8 cellular contexts compared by ENCODE assay signal in the genomic region with DNA sequence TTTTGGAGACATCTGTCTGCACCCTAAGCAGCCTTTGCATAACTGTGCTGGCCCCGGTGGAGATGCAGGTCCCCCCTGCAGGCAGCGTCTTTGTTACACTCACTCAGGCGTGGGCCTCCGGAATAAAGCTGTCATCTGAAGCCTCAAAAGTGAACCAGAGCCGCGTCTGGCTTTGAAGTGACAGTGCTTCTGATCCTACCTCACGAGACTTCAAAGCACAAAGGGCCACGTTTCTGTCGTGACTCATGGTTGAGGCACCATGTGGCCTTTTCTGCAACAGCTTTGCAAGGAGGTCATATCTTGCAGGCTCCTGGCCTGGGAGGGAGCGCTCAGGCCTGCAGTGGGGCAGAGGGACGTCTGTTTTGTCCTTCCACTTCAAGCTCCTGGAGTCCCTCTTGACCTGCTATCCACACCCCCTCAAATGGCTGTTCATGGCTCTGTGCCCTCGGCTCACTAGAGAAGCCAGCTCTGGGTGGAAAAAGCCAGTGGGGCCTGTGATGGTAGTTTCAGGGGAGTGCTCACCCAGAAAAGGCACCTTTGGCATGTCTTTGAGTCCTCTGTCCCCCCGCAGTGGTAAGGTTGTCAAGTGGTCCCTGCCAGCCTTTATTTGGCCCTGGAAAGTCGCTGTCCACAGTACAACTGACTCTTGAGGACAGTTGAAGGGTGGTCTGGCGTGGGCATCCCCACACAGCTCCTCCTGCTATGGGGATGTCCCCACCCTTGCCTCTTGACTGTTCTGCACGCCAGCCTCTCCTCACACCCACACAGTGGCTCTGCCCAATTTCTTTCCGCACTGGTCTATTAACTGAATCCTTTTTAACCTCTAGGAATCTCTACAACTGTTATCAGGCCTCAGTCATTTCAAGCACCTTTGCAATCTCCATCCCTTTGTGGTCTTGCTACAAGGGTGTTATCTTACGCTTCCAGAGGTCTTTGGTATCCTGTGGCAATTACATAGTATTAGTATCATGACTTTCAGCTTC. TPM values are rescaled to one million over a fixed set of nuclear protein-coding genes. Genes with fewer than 3 reads are reported as not detected.
DNase-seq lines count a peak whose midpoint lies in the region; ATAC-seq lines count a peak whose summit lies in the region.

No MANE protein-coding gene starts in this region.

- peak; percentile 96 for DNase-seq in SW480 (ENCODE audit: low spot score)
- DNase-seq in activated T-helper 1 cell treated with anti-CD3 and anti-CD28 coated beads, Interleukin-12 subunit alpha, Interleukin-12 subunit beta, Interleukin-2, Interleukin-4 antibody, amounts not matched to agents 30 ng/mL and 10 ng/mL and 1 ng/mL, durations not matched to agents 14 hours and 24 hours and 36 hours (ENCODE audit: low spot score) = peak; percentile 37
- peak; percentile 75 for DNase-seq in mesenteric fat pad (ENCODE audit: low spot score)
- peak; percentile 91 for DNase-seq in stimulated activated naive CD4-positive, alpha-beta T cell treated with Interleukin-2 at 50 U/mL for 16 hours (lab: John Stamatoyannopoulos, UW)
- DNase-seq in H4 (ENCODE audit: low spot score) = no peak
- DNase-seq in OCI-M1 (lab: John Stamatoyannopoulos, UW) = no peak
- no peak for DNase-seq in SKM-1 (lab: John Stamatoyannopoulos, UW; ENCODE audit: unreplicated experiment)

- H3K9me3 Mint-ChIP-seq in activated T-helper 1 cell treated with anti-CD3 and anti-CD28 coated beads, Interleukin-12 subunit alpha, Interleukin-12 subunit beta, Interleukin-2, Interleukin-4 antibody, amounts not matched to agents 30 ng/mL and 10 ng/mL and 1 ng/mL, durations not matched to agents 14 hours and 24 hours and 36 hours = no peaks in the 10 kb centered on the region

- ATAC-seq in GM18867 (IDR thresholded peaks at IDR 0.05; ENCODE audit: unreplicated experiment) = no peak

- no peaks in the 10 kb centered on the region for H3K36me3 Mint-ChIP-seq in activated T-helper 1 cell treated with anti-CD3 and anti-CD28 coated beads, Interleukin-12 subunit alpha, Interleukin-12 subunit beta, Interleukin-2, Interleukin-4 antibody, amounts not matched to agents 30 ng/mL and 10 ng/mL and 1 ng/mL, durations not matched to agents 14 hours and 24 hours and 36 hours (ENCODE audit: low read depth)

- intact Hi-C loops in activated T-helper 1 cell treated with anti-CD3 and anti-CD28 coated beads, Interleukin-12 subunit alpha, Interleukin-12 subunit beta, Interleukin-2, Interleukin-4 antibody, amounts not matched to agents 30 ng/mL and 10 ng/mL and 1 ng/mL, durations not matched to agents 14 hours and 24 hours and 36 hours (cut with micrococcal nuclease) = loop anchor here (1.0 to 5.0 kb wide), 8 partner anchors 14 to 248 kb away; no protein-coding TSS in a partner anchor

- H3K27me3 Mint-ChIP-seq in activated T-helper 1 cell treated with anti-CD3 and anti-CD28 coated beads, Interleukin-12 subunit alpha, Interleukin-12 subunit beta, Interleukin-2, Interleukin-4 antibody, amounts not matched to agents 30 ng/mL and 10 ng/mL and 1 ng/mL, durations not matched to agents 14 hours and 24 hours and 36 hours (ENCODE audit: insufficient read depth) = peaks cover 66% of the 10 kb centered on the region

- peaks cover 36% of the 10 kb centered on the region for H3K4me1 Mint-ChIP-seq in activated T-helper 1 cell treated with anti-CD3 and anti-CD28 coated beads, Interleukin-12 subunit alpha, Interleukin-12 subunit beta, Interleukin-2, Interleukin-4 antibody, amounts not matched to agents 30 ng/mL and 10 ng/mL and 1 ng/mL, durations not matched to agents 14 hours and 24 hours and 36 hours (ENCODE audit: low read depth)

- H3K4me3 Mint-ChIP-seq in activated T-helper 1 cell treated with anti-CD3 and anti-CD28 coated beads, Interleukin-12 subunit alpha, Interleukin-12 subunit beta, Interleukin-2, Interleukin-4 antibody, amounts not matched to agents 30 ng/mL and 10 ng/mL and 1 ng/mL, durations not matched to agents 14 hours and 24 hours and 36 hours = no peak overlapping the region

- H3K27ac Mint-ChIP-seq in activated T-helper 1 cell treated with anti-CD3 and anti-CD28 coated beads, Interleukin-12 subunit alpha, Interleukin-12 subunit beta, Interleukin-2, Interleukin-4 antibody, amounts not matched to agents 30 ng/mL and 10 ng/mL and 1 ng/mL, durations not matched to agents 14 hours and 24 hours and 36 hours = peak overlapping the region; percentile 46

RNA-seq across cellular contexts. Expression of a gene that starts 19.3 kb away (rescaled TPM):
- total RNA-seq in activated T-helper 1 cell treated with anti-CD3 and anti-CD28 coated beads, Interleukin-12 subunit alpha, Interleukin-12 subunit beta, Interleukin-2, Interleukin-4 antibody, amounts not matched to agents 30 ng/mL and 10 ng/mL and 1 ng/mL, durations not matched to agents 14 hours and 24 hours and 36 hours = 0.13 and 0.29 TPM in 2 replicates
- total RNA-seq in mesenteric fat pad = 0.22 TPM
- total RNA-seq in H4 (2014; rRNA removed; shearing (Covaris generic)) = 0.66 and 0.87 TPM in 2 replicates

RNA-seq across cellular contexts. Expression of a gene that starts 41.0 kb away (rescaled TPM):
- 4.2 and 5.2 TPM in 2 replicates for total RNA-seq in activated T-helper 1 cell treated with anti-CD3 and anti-CD28 coated beads, Interleukin-12 subunit alpha, Interleukin-12 subunit beta, Interleukin-2, Interleukin-4 antibody, amounts not matched to agents 30 ng/mL and 10 ng/mL and 1 ng/mL, durations not matched to agents 14 hours and 24 hours and 36 hours
- 27.1 TPM for total RNA-seq in mesenteric fat pad
- 85.8 and 96.9 TPM in 2 replicates for total RNA-seq in H4 (2014; rRNA removed; shearing (Covaris generic))

Comparison
In these comparisons a context has a peak if more than half of its experiments do, and no peak if none do; other contexts are left out.
1. DNase-seq: peak in SW480 (single experiment), activated T-helper 1 cell treated with anti-CD3 and anti-CD28 coated beads, Interleukin-12 subunit alpha, Interleukin-12 subunit beta, Interleukin-2, Interleukin-4 antibody, amounts not matched to agents 30 ng/mL and 10 ng/mL and 1 ng/mL, durations not matched to agents 14 hours and 24 hours and 36 hours (single experiment), mesenteric fat pad (single experiment) and stimulated activated naive CD4-positive, alpha-beta T cell treated with Interleukin-2 at 50 U/mL for 16 hours (single experiment); none in H4 (single experiment), OCI-M1 (single experiment) and SKM-1 (single experiment).